1 cellular context compared by ENCODE assay signal in genomic region chr13:29753593-29754485, GRCh38.
A peak's percentile ranks its signal among the peaks of the same experiment; 100 is the strongest.
TF ChIP-seq lines count a peak whose summit lies in the region.

No MANE protein-coding gene starts in this region.

TF ChIP-seq in A549, 52 proteins besides CTCF, POLR2A, EP300 and RAD21 (continued from another document):
- no peak for TF ChIP-seq RFX5 (IDR thresholded peaks at IDR 0.05)
- no peak for TF ChIP-seq CBX8 (IDR thresholded peaks at IDR 0.05)
- no peak for TF ChIP-seq TFCP2L1 (CRISPR knock-in tag; IDR thresholded peaks at IDR 0.05)
- TF ChIP-seq ESRRA (IDR thresholded peaks at IDR 0.05; ENCODE audit: borderline replicate concordance, low read length) = no peak
- TF ChIP-seq BCL3 (IDR thresholded peaks at IDR 0.05) = no peak
- TF ChIP-seq ZC3H11A (IDR thresholded peaks at IDR 0.05) = no peak
- no peak for TF ChIP-seq MAZ (IDR thresholded peaks at IDR 0.05; ENCODE audit: borderline replicate concordance, low read depth, low read length)
- TF ChIP-seq KDM1A (IDR thresholded peaks at IDR 0.05; ENCODE audit: low read depth) = no peak
- TF ChIP-seq ZSCAN20 (CRISPR knock-in tag; IDR thresholded peaks at IDR 0.05) = peak; percentile 69
- TF ChIP-seq FOXS1 (CRISPR knock-in tag; IDR thresholded peaks at IDR 0.05) = no peak
- no peak for TF ChIP-seq MAX (IDR thresholded peaks at IDR 0.05)
- peak; percentile 44; the same call in 1 of the 2 replicates for TF ChIP-seq EHF (CRISPR knock-in tag; IDR thresholded peaks at IDR 0.05)
- TF ChIP-seq CEBPB (IDR thresholded peaks at IDR 0.05) = no peak
- TF ChIP-seq MYC (IDR thresholded peaks at IDR 0.05; ENCODE audit: borderline replicate concordance, low read length) = no peak
- no peak for TF ChIP-seq ELK1 (IDR thresholded peaks at IDR 0.05; ENCODE audit: low read depth, low read length)
- TF ChIP-seq BHLHE40 (IDR thresholded peaks at IDR 0.05; ENCODE audit: low read depth, low read length) = no peak
- TF ChIP-seq NFE2L2 (conservative IDR thresholded peaks at IDR 0.05; ENCODE audit: low read length) = no peak
- no peak for TF ChIP-seq NPAS2 (CRISPR knock-in tag; IDR thresholded peaks at IDR 0.05; ENCODE audit: borderline replicate concordance)
- no peak for TF ChIP-seq CBX2 (IDR thresholded peaks at IDR 0.05; ENCODE audit: borderline replicate concordance, low read depth)
- TF ChIP-seq HEYL (CRISPR knock-in tag; IDR thresholded peaks at IDR 0.05) = 0 out of 2 replicates have a peak, but pooled peaks have one; percentile 57
- TF ChIP-seq RNF2 (IDR thresholded peaks at IDR 0.05; ENCODE audit: borderline replicate concordance, low read depth) = no peak
- no peak for TF ChIP-seq RARB (CRISPR knock-in tag; IDR thresholded peaks at IDR 0.05)
- no peak for TF ChIP-seq JUNB (IDR thresholded peaks at IDR 0.05)
- no peak for TF ChIP-seq ZFP36 (IDR thresholded peaks at IDR 0.05; ENCODE audit: borderline replicate concordance, partially characterized antibody)
- no peak for TF ChIP-seq HMGXB4 (CRISPR knock-in tag; IDR thresholded peaks at IDR 0.05; ENCODE audit: borderline replicate concordance)
- TF ChIP-seq EHMT2 (IDR thresholded peaks at IDR 0.05; ENCODE audit: low read depth) = no peak
- no peak for TF ChIP-seq PBX3 (IDR thresholded peaks at IDR 0.05)
- no peak for TF ChIP-seq SREBF2 (IDR thresholded peaks at IDR 0.05)
- TF ChIP-seq REST (IDR thresholded peaks at IDR 0.05) = no peak
- TF ChIP-seq PHF8 (IDR thresholded peaks at IDR 0.05; ENCODE audit: borderline replicate concordance, low read depth) = no peak
- TF ChIP-seq FOSL2 (IDR thresholded peaks at IDR 0.05) = no peak
- TF ChIP-seq FOSL2 (CRISPR knock-in tag; IDR thresholded peaks at IDR 0.05) = no peak
- no peak for TF ChIP-seq KDM5A (IDR thresholded peaks at IDR 0.05)
- no peak for TF ChIP-seq ATOH8 (CRISPR knock-in tag; IDR thresholded peaks at IDR 0.05; ENCODE audit: low read depth)
- no peak for TF ChIP-seq HES2 (IDR thresholded peaks at IDR 0.05)
- TF ChIP-seq FOSB (CRISPR knock-in tag; IDR thresholded peaks at IDR 0.05) = no peak
- no peak for TF ChIP-seq RCOR1 (IDR thresholded peaks at IDR 0.05; ENCODE audit: low read depth, low read length)
- no peak for TF ChIP-seq CHD4 (IDR thresholded peaks at IDR 0.05; ENCODE audit: borderline replicate concordance)
